In genomic region chr9:130342714-130343085, GRCh38 we compare ENCODE assay signal across 1 cellular context.
TF ChIP-seq lines count a peak whose summit lies in the region.

No MANE protein-coding gene starts in this region.

TF ChIP-seq in WTC11, 78 proteins besides CTCF, POLR2A, EP300 and RAD21 (continued from another document):
- TF ChIP-seq PRDM15 (CRISPR knock-in tag; IDR thresholded peaks at IDR 0.05) (peak; percentile 9; the same call in 1 of the 2 replicates), SMAD3 (CRISPR knock-in tag; IDR thresholded peaks at IDR 0.05; ENCODE audit: borderline replicate concordance) (no peak)
